1 cellular context compared by ENCODE assay signal in the genomic region with DNA sequence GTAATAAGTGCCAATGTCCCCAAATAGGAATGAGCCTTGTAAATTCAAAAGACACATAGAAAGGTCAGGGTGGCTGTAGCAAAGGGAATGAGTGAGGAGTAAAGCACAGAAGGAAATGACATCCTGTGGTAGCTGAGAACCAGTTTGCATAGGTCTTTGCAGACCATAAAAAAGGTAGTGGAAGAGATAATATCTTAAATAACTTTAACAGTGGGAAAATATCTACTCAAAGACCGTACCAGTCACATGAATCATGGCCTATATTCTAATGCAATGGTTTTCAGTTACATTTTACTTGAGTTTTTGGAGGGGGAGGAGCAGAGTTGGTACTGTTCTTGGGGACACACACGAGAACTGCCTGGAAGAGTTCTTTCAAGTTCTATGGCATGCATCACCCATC.
TF ChIP-seq lines count a peak whose summit lies in the region.

No MANE protein-coding gene starts in this region.

TF ChIP-seq in SK-N-SH treated with all-trans-retinoic acid at 6 μM for 48 hours, 23 proteins besides CTCF, POLR2A, EP300 and RAD21 (continued from another document):
- TF ChIP-seq PPARA (CRISPR knock-in tag; IDR thresholded peaks at IDR 0.05; ENCODE audit: borderline replicate concordance) (no peak), BACH2 (CRISPR knock-in tag; IDR thresholded peaks at IDR 0.05; ENCODE audit: borderline replicate concordance) (no peak), ZNF8 (CRISPR knock-in tag; IDR thresholded peaks at IDR 0.05) (no peak), GLIS3 (CRISPR knock-in tag; IDR thresholded peaks at IDR 0.05) (no peak), ESRRG (CRISPR knock-in tag; IDR thresholded peaks at IDR 0.05) (no peak), ARNTL (CRISPR knock-in tag; IDR thresholded peaks at IDR 0.05; ENCODE audit: borderline replicate concordance, low read depth) (no peak)
- TF ChIP-seq, protein P1, sequence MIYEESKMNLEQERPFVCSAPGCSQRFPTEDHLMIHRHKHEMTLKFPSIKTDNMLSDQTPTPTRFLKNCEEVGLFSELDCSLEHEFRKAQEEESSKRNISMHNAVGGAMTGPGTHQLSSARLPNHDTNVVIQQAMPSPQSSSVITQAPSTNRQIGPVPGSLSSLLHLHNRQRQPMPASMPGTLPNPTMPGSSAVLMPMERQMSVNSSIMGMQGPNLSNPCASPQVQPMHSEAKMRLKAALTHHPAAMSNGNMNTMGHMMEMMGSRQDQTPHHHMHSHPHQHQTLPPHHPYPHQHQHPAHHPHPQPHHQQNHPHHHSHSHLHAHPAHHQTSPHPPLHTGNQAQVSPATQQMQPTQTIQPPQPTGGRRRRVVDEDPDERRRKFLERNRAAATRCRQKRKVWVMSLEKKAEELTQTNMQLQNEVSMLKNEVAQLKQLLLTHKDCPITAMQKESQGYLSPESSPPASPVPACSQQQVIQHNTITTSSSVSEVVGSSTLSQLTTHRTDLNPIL (CRISPR knock-in tag; IDR thresholded peaks at IDR 0.05; ENCODE audit: low read depth), result no peak
- TF ChIP-seq, protein P2, sequence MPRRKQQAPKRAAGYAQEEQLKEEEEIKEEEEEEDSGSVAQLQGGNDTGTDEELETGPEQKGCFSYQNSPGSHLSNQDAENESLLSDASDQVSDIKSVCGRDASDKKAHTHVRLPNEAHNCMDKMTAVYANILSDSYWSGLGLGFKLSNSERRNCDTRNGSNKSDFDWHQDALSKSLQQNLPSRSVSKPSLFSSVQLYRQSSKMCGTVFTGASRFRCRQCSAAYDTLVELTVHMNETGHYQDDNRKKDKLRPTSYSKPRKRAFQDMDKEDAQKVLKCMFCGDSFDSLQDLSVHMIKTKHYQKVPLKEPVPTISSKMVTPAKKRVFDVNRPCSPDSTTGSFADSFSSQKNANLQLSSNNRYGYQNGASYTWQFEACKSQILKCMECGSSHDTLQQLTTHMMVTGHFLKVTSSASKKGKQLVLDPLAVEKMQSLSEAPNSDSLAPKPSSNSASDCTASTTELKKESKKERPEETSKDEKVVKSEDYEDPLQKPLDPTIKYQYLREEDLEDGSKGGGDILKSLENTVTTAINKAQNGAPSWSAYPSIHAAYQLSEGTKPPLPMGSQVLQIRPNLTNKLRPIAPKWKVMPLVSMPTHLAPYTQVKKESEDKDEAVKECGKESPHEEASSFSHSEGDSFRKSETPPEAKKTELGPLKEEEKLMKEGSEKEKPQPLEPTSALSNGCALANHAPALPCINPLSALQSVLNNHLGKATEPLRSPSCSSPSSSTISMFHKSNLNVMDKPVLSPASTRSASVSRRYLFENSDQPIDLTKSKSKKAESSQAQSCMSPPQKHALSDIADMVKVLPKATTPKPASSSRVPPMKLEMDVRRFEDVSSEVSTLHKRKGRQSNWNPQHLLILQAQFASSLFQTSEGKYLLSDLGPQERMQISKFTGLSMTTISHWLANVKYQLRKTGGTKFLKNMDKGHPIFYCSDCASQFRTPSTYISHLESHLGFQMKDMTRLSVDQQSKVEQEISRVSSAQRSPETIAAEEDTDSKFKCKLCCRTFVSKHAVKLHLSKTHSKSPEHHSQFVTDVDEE (CRISPR knock-in tag; IDR thresholded peaks at IDR 0.05), result no peak
